13 cellular contexts compared by ENCODE assay signal in the genomic region with DNA sequence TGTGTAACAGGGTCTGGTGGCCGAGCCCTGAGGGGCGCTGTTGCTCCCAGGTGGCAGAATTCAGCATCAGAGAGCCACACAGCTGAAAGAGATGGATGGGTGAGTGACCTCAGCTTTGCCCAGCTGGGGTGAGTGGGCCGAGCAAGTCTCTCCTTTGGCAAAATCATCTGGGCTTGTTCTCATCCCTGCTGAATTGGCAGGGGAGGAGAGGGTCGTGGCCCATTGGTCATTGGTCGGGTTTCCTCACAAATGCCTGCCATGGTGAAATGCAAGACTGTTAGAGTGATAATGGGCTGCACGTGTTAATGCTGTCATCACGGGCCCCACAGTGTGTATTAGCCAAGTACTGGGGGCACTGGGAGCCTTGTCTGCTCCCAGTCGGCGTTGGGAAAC. TPM values are rescaled to one million over a fixed set of nuclear protein-coding genes. Genes with fewer than 3 reads are reported as not detected.
DNase-seq lines count a peak whose midpoint lies in the region; ATAC-seq and TF ChIP-seq lines count a peak whose summit lies in the region.
"Had no signal": no experiment of that assay in that cellular context is flagged by ENCODE, and none has a peak within 500 bp of the region (broad histone marks: within the 10 kb centered on the region; RNA-seq: fewer than 3 reads in every experiment).

No MANE protein-coding gene starts in this region.

- no peak overlapping the region for H3K4me3 Mint-ChIP-seq in endodermal cell
- H3K4me3 Mint-ChIP-seq: activated T-helper 17 cell treated with anti-CD3 and anti-CD28 coated beads, Interleukin-2, amount 50 U/mL, for 72 hours had no signal

- ATAC-seq in left lung (no peak), GM21515 (IDR thresholded peaks at IDR 0.05; ENCODE audit: unreplicated experiment) (no peak)
- ATAC-seq: activated T-helper 17 cell treated with anti-CD3 and anti-CD28 coated beads, Interleukin-2, amount 50 U/mL, for 72 hours; Panc1 had no signal

- TF ChIP-seq CTCF in endodermal cell (conservative IDR thresholded peaks at IDR 0.05) (peak; percentile 45), left lung (IDR thresholded peaks at IDR 0.05) (no peak)

- no peaks in the 10 kb centered on the region for H3K27me3 Mint-ChIP-seq in endodermal cell (ENCODE audit: insufficient read depth)
- H3K27me3 Mint-ChIP-seq: activated T-helper 17 cell treated with anti-CD3 and anti-CD28 coated beads, Interleukin-2, amount 50 U/mL, for 72 hours had no signal

- H3K9me3 ChIP-seq in endodermal cell (ENCODE audit: control insufficient read depth, low read length) = no peaks in the 10 kb centered on the region
- no peaks in the 10 kb centered on the region for H3K9me3 ChIP-seq in left lung

- no peaks in the 10 kb centered on the region for H3K27me3 ChIP-seq in endodermal cell (ENCODE audit: control insufficient read depth, insufficient read depth, low read length, poor library complexity, severe bottlenecking)
- H3K27me3 ChIP-seq in left lung = no peaks in the 10 kb centered on the region

- WGBS in endodermal cell (ENCODE audit: insufficient coverage in 1 of 2, insufficient read length in 1 of 2), 2 experiments = 92 to 95% methylated on average over 9 of the region's 9 CpGs

- H3K4me3 ChIP-seq in endodermal cell (ENCODE audit: low read length) (no peak overlapping the region), left lung (no peak overlapping the region)

- H3K36me3 ChIP-seq in endodermal cell (ENCODE audit: control insufficient read depth, insufficient read depth, low read length) (no peaks in the 10 kb centered on the region), left lung (peaks cover 0 to 40% of the 10 kb centered on the region in 2 donors)

- no peak overlapping the region for H3K27ac ChIP-seq in endodermal cell (ENCODE audit: low read depth, low read length)
- H3K27ac ChIP-seq in left lung = peak overlapping the region; percentile 57 to 68

- H3K9ac ChIP-seq in endodermal cell (ENCODE audit: extremely low read depth, low read length, poor library complexity, severe bottlenecking) = no peak overlapping the region

- H3K9me3 Mint-ChIP-seq in endodermal cell = no peaks in the 10 kb centered on the region
- H3K9me3 Mint-ChIP-seq: activated T-helper 17 cell treated with anti-CD3 and anti-CD28 coated beads, Interleukin-2, amount 50 U/mL, for 72 hours had no signal

- intact Hi-C loops in left lung (cut with DNase I) = no loop called here

- no peak overlapping the region for H3K27ac Mint-ChIP-seq in endodermal cell
- H3K27ac Mint-ChIP-seq: activated T-helper 17 cell treated with anti-CD3 and anti-CD28 coated beads, Interleukin-2, amount 50 U/mL, for 72 hours had no signal

- peaks cover 6% of the 10 kb centered on the region for H3K4me1 Mint-ChIP-seq in endodermal cell

- H3K4me1 ChIP-seq in endodermal cell (ENCODE audit: control insufficient read depth, insufficient read depth, low read length) = no peaks in the 10 kb centered on the region
- peaks cover 29 to 73% of the 10 kb centered on the region in 2 donors for H3K4me1 ChIP-seq in left lung

- H3K36me3 Mint-ChIP-seq in endodermal cell (ENCODE audit: low read depth) = peaks cover 1% of the 10 kb centered on the region

- DNase-seq in M059J (ENCODE audit: low read depth) = peak; percentile 22
- no peak for DNase-seq in endodermal cell
- no peak for DNase-seq in left lung
- peak; percentile 37 for DNase-seq in stromal cell of bone marrow (ENCODE audit: low read depth)
- no peak for DNase-seq in activated CD8-positive, alpha-beta memory T cell treated with anti-CD3 and anti-CD28 coated beads, Interleukin-2, amount 50 U/mL, for 48 hours
- DNase-seq in stimulated activated CD4-positive, alpha-beta T cell treated with anti-CD3 and anti-CD28 coated beads, Interleukin-2, amount 100 ng/mL, for 24 hours = no peak
- DNase-seq in LoVo (ENCODE audit: low spot score) = no peak
- DNase-seq: cortex of kidney, NCI-H2081, occipital lobe had no signal

RNA-seq across cellular contexts. Expression of a gene that starts 15.9 kb away (rescaled TPM):
- total RNA-seq in M059J (2014; rRNA removed; shearing (Covaris generic)) = 34.6 and 60.5 TPM in 2 replicates
- 10 to 100 TPM; 24.1 to 26.0 TPM for total RNA-seq in endodermal cell
- polyA plus RNA-seq in endodermal cell (2013, experiment 1 of 2) = 18.6 TPM
- 18.1 TPM for polyA plus RNA-seq in endodermal cell (2013, experiment 2 of 2)
- 100 to 1,000 TPM; 214 to 231 TPM for total RNA-seq in left lung

Comparison
In these comparisons a context has a peak if more than half of its experiments do, and no peak if none do; other contexts are left out.
1. DNase-seq: peak in M059J (single experiment) and stromal cell of bone marrow (single experiment); none in endodermal cell (single experiment), left lung (0 of 2), activated CD8-positive, alpha-beta memory T cell treated with anti-CD3 and anti-CD28 coated beads, Interleukin-2, amount 50 U/mL, for 48 hours (single experiment), stimulated activated CD4-positive, alpha-beta T cell treated with anti-CD3 and anti-CD28 coated beads, Interleukin-2, amount 100 ng/mL, for 24 hours (0 of 2) and LoVo (single experiment).